ENCODE assay signal across 1 cellular context in the genomic region with DNA sequence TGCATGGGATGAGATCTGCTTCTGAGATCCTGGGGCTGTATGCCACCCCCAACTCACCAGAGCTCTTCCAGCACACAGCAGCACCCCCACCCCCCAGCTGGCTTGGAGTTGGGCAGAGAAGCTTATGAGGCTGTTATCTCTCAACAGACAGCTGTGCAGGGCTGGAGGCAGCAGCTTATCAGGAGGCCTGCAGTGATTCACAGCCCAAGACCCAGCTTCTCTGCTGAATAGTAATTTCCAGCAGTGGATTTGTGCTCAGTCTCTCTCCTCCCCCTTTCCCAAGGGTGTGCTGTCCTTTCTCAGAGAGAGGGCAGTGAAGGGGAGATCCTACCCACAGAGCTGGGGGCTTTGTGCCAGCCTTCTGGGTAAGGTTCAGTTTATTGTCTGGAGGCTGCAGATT.
TF ChIP-seq lines count a peak whose summit lies in the region.

No MANE protein-coding gene starts in this region.

TF ChIP-seq in WTC11, 78 proteins besides CTCF, POLR2A, EP300 and RAD21 (continued from another document):
- TF ChIP-seq, protein P1, sequence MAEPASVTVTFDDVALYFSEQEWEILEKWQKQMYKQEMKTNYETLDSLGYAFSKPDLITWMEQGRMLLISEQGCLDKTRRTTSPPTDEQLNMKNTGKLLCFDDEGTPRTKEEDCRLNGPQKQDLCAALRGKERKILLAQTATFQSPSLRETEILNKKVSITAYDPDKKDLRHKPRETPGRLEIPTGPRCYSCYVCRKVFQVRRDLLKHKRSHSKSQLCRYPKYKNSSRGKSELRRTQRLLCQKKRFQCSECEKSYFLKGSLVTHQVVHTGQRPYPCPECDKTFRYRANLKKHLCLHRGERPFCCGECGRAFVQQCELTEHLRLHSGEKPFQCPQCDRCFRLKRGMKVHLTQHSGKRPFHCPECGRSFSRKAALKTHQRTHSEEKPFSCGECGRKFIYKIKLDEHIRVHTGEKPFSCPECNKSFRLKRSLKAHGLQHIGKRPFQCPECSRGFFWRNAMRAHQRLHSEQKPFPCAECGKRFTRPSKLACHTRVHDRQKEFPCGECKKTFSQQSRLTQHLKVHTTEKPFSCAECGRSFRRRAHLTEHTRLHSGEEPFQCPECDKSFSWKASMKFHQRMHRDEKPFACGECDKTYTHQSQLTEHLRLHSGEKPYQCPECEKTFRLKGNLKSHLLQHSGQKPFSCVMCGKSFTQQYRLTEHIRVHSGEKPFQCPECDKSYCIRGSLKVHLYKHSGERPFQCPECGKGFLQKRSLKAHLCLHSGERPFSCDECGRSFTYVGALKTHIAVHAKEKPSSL (CRISPR knock-in tag; conservative IDR thresholded peaks at IDR 0.05) = no peak
